In genomic region chr20:63657260-63657936, GRCh38 we compare ENCODE assay signal across 1 cellular context.
TF ChIP-seq lines count a peak whose summit lies in the region.

No MANE protein-coding gene starts in this region.

TF ChIP-seq in liver, 16 proteins besides CTCF, POLR2A, EP300 and RAD21 (continued from another document):
- no peak for TF ChIP-seq REST (IDR thresholded peaks at IDR 0.05)
- TF ChIP-seq ATF3 (IDR thresholded peaks at IDR 0.05) = no peak
